11 cellular contexts compared by ENCODE assay signal in the genomic region with DNA sequence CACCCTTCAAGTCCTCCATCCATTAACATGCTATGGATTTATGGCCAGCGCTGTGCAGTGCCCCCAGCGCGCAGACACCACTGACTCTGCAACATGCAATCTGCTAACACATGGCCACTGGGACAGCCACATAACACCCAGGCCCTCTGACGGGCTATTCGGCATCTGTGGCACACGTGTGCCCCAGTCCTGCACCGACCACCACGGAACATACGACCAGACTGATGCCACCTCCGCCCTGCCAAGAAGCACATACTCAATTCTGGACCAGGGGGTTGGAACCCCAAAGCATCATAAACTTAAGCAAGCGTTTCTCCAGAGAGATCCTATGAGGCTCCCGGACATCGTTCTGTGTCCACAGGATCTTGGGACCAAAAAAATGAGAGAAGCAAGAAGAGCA. TPM values are rescaled to one million over a fixed set of nuclear protein-coding genes. Genes with fewer than 3 reads are reported as not detected.
DNase-seq lines count a peak whose midpoint lies in the region; ATAC-seq, FAIRE-seq and TF ChIP-seq lines count a peak whose summit lies in the region.
"Had no signal": no experiment of that assay in that cellular context is flagged by ENCODE, and none has a peak within 500 bp of the region (broad histone marks: within the 10 kb centered on the region; RNA-seq: fewer than 3 reads in every experiment).

No MANE protein-coding gene starts in this region.

- peaks cover 0 to 19% of the 10 kb centered on the region in 2 donors for H3K36me3 Mint-ChIP-seq in CD4-positive, alpha-beta memory T cell
- peaks cover 6 to 25% (median 13%) of the 10 kb centered on the region in 3 experiments for H3K36me3 Mint-ChIP-seq in H9 (ENCODE audit: insufficient read depth in 1 of 3, low read depth in 3 of 3)
- peaks cover 0 to 4% (median 0%) of the 10 kb centered on the region in 3 donors for H3K36me3 Mint-ChIP-seq in naive thymus-derived CD8-positive, alpha-beta T cell

- H3K18ac ChIP-seq in H9 (ENCODE audit: insufficient read length, low read depth, low read length) = no peak overlapping the region

- H3K27me3 Mint-ChIP-seq in CD4-positive, alpha-beta memory T cell = no peaks in the 10 kb centered on the region
- no peaks in the 10 kb centered on the region for H3K27me3 Mint-ChIP-seq in H9 (ENCODE audit: low read depth)
- H3K27me3 Mint-ChIP-seq in naive thymus-derived CD8-positive, alpha-beta T cell = no peaks in the 10 kb centered on the region

- H3K36me3 ChIP-seq in CD4-positive, alpha-beta memory T cell (ENCODE audit: insufficient read depth, low read length) = no peaks in the 10 kb centered on the region
- H3K36me3 ChIP-seq in GM12878 (ENCODE audit: control insufficient read depth in 2 of 2, insufficient read depth in 2 of 2, low read length in 1 of 2) = peaks cover 0 to 3% of the 10 kb centered on the region in 2 experiments

- peak overlapping the region; percentile 94 to 98 (median 97) for H3K27ac Mint-ChIP-seq in CD4-positive, alpha-beta memory T cell
- H3K27ac Mint-ChIP-seq in H9 = peak overlapping the region in 2 of 3 experiments; percentile 7 to 94; a peak in 3 of 7 replicates
- peak overlapping the region; percentile 87 to 98 (median 92) for H3K27ac Mint-ChIP-seq in naive thymus-derived CD8-positive, alpha-beta T cell

- peak overlapping the region in 1 of 2 donors; percentile 44 for H3K4me3 ChIP-seq in CD4-positive, alpha-beta memory T cell (ENCODE audit: low read length in 2 of 2)
- peak overlapping the region; percentile 8; the same call in 1 of the 2 replicates for H3K4me3 ChIP-seq in GM12878
- H3K4me3 ChIP-seq: MG63 had no signal

- peaks cover 2% of the 10 kb centered on the region for H3K23me2 ChIP-seq in H9 (ENCODE audit: insufficient read length, low read depth, low read length, poor library complexity, severe bottlenecking)

- POLR2A ChIA-PET in CD4-positive, alpha-beta memory T cell (lab: Charles Lee; ENCODE audit: partially characterized antibody) = interaction anchor here (0.8 to 8.0 kb wide), 4 partner anchors 9 to 84 kb away, joined by 3 to 87 read pairs (median 6); partner anchors contain the start of gene STK24
- POLR2A ChIA-PET in GM12878 (lab: Charles Lee) = interaction anchor here (0.6 to 1.5 kb wide), 6 partner anchors 20 to 83 kb away, joined by 4 to 10 read pairs (median 4); no protein-coding TSS in a partner anchor
- POLR2A ChIA-PET in naive thymus-derived CD8-positive, alpha-beta T cell (lab: Charles Lee) = interaction anchor here (0.6 to 2.3 kb wide), 12 partner anchors 9 to 1343 kb away, joined by 3 to 19 read pairs (median 5); partner anchors contain the start of gene STK24

- H4K8ac ChIP-seq in H9 (replicated peaks; ENCODE audit: insufficient read length, low read depth, low read length) = no peak overlapping the region

- H3K27ac ChIP-seq in CD4-positive, alpha-beta memory T cell (ENCODE audit: low read depth, low read length) = peak overlapping the region; percentile 81
- H3K27ac ChIP-seq in H9 (ENCODE audit: insufficient read length, low read depth, low read length) = no peak overlapping the region
- H3K27ac ChIP-seq in GM12878 (ENCODE audit: control insufficient read depth, insufficient read depth) = no peak overlapping the region; the same call in 1 of the 2 replicates

- H2AFZ ChIP-seq in H9 (ENCODE audit: low read length) (no peak overlapping the region), GM12878 (ENCODE audit: control insufficient read depth, low read depth, low read length) (no peak overlapping the region)

- no peak overlapping the region for H2BK5ac ChIP-seq in H9 (ENCODE audit: insufficient read length, low read length)

- no CpG with 5 or more reads among the region's 13 CpGs for WGBS in H9 (ENCODE audit: extremely low coverage, insufficient read length, low lambda C conversion rate)
- WGBS in GM12878 (ENCODE audit: insufficient coverage, insufficient replicate concordance, low lambda C conversion rate, missing lambda C conversion rate) = 92% methylated on average over 13 of the region's 13 CpGs

- no peak overlapping the region for H3K56ac ChIP-seq in H9 (ENCODE audit: insufficient read length, low read depth, low read length)

- H3T11ph ChIP-seq in H9 (ENCODE audit: low read length) = no peak overlapping the region

- TF ChIP-seq POLR2A in GM12878 (IDR thresholded peaks at IDR 0.05; ENCODE audit: low read depth, low read length) (no peak), GM18505 (IDR thresholded peaks at IDR 0.05; ENCODE audit: borderline replicate concordance, extremely low read depth, insufficient read depth, insufficient read length) (no peak)

- no peak overlapping the region for H3K14ac ChIP-seq in H9 (ENCODE audit: insufficient read depth, low read length)

- H3K4me1 Mint-ChIP-seq in CD4-positive, alpha-beta memory T cell = peaks cover 72 to 98% (median 85%) of the 10 kb centered on the region in 4 donors
- H3K4me1 Mint-ChIP-seq in H9 = peaks cover 84 to 87% of the 10 kb centered on the region in 2 experiments
- peaks cover 56 to 98% (median 95%) of the 10 kb centered on the region in 4 donors for H3K4me1 Mint-ChIP-seq in naive thymus-derived CD8-positive, alpha-beta T cell

- H4K91ac ChIP-seq in H9 (ENCODE audit: insufficient read length, low read depth, low read length) = no peak overlapping the region

- intact Hi-C loops in CD4-positive, alpha-beta memory T cell (cut with micrococcal nuclease) = no loop called here
- intact Hi-C loops in GM12878 (cut with micrococcal nuclease; ENCODE audit: unreplicated experiment) = no loop called here

- in situ Hi-C loops in GM12878 (cut with MboI) = loop anchor here (25.0 kb wide), 1 partner anchor 1130 kb away; the partner anchor contains the start of gene RAP2A

- peaks cover 10% of the 10 kb centered on the region for H3K79me1 ChIP-seq in H9 (ENCODE audit: insufficient read depth, low read depth, low read length, poor library complexity, severe bottlenecking)

- no peak for TF ChIP-seq EP300 in GM12878 (IDR thresholded peaks at IDR 0.05; ENCODE audit: borderline replicate concordance in 1 of 2, control insufficient read depth in 1 of 2, low read depth in 2 of 2, low read length in 2 of 2)

- H4K5ac ChIP-seq in H9 (ENCODE audit: insufficient read length, low read depth, low read length) = no peak overlapping the region

- H2AK5ac ChIP-seq in H9 (ENCODE audit: insufficient read length, low read length) = no peak overlapping the region

- H3K4me2 ChIP-seq in H9 (ENCODE audit: insufficient read depth, insufficient read length, low read length) (no peak overlapping the region), GM12878 (ENCODE audit: control insufficient read depth, insufficient read depth) (peak overlapping the region; percentile 59)

- no peaks in the 10 kb centered on the region for H3K27me3 ChIP-seq in CD4-positive, alpha-beta memory T cell (ENCODE audit: insufficient read depth, low read length)
- no peaks in the 10 kb centered on the region for H3K27me3 ChIP-seq in H9 (ENCODE audit: insufficient read depth, low read length)
- no peaks in the 10 kb centered on the region for H3K27me3 ChIP-seq in GM12878 (replicated peaks in 1 of 2; ENCODE audit: control insufficient read depth in 2 of 2, insufficient read depth in 2 of 2, low read length in 1 of 2)
- H3K27me3 ChIP-seq: MG63 had no signal

- TF ChIP-seq CTCF in H9 (conservative IDR thresholded peaks at IDR 0.05) (no peak), GM12878 (IDR thresholded peaks at IDR 0.05 in 2 of 3, conservative IDR thresholded peaks at IDR 0.05 in 1 of 3; ENCODE audit: control insufficient read depth in 2 of 3, extremely low read depth in 1 of 3, insufficient read depth in 1 of 3, low read depth in 3 of 3, low read length in 3 of 3) (no peak)

- H2BK20ac ChIP-seq in H9 (ENCODE audit: low read depth, low read length, poor library complexity, severe bottlenecking) = no peak overlapping the region

- peaks cover 93% of the 10 kb centered on the region for H3K4me1 ChIP-seq in CD4-positive, alpha-beta memory T cell (ENCODE audit: insufficient read depth, low read length)
- H3K4me1 ChIP-seq in H9 (ENCODE audit: insufficient read depth, low read length) (peaks cover 32% of the 10 kb centered on the region; the same call in 1 of the 2 replicates), GM12878 (ENCODE audit: control insufficient read depth, insufficient read depth, low read length) (peaks cover 60% of the 10 kb centered on the region)

- TF ChIP-seq RAD21 in GM12878 (IDR thresholded peaks at IDR 0.05; ENCODE audit: insufficient read depth, low read depth, low read length) = no peak

- no peak overlapping the region for H3K23ac ChIP-seq in H9 (ENCODE audit: insufficient read length, low read depth, low read length)

- CTCF ChIA-PET in CD4-positive, alpha-beta memory T cell (lab: Charles Lee; ENCODE audit: partially characterized antibody) = interaction anchor here (0.9 to 1.8 kb wide), 5 partner anchors 14 to 122 kb away, joined by 3 to 5 read pairs (median 3); no protein-coding TSS in a partner anchor
- CTCF ChIA-PET in GM12878 (lab: Yijun Ruan, JAX) = interaction anchor here (0.8 kb wide), 1 partner anchor 15 kb away, joined by 3 read pairs; no protein-coding TSS in a partner anchor

- no peaks in the 10 kb centered on the region for H4K20me1 ChIP-seq in H9 (ENCODE audit: control insufficient read depth, insufficient read depth, insufficient read length)
- peaks cover 3% of the 10 kb centered on the region; the same call in 1 of the 2 replicates for H4K20me1 ChIP-seq in GM12878 (ENCODE audit: control insufficient read depth, insufficient read depth)

- H3K79me2 ChIP-seq in H9 (ENCODE audit: insufficient read depth, low read length) = peaks cover 68% of the 10 kb centered on the region; the same call in 1 of the 2 replicates
- peaks cover 96% of the 10 kb centered on the region for H3K79me2 ChIP-seq in GM12878 (ENCODE audit: control insufficient read depth, insufficient read depth, low read length)

- ATAC-seq in GM12878 = no peak
- no peak for ATAC-seq in naive thymus-derived CD8-positive, alpha-beta T cell
- no peak for ATAC-seq in GM18511 (IDR thresholded peaks at IDR 0.05; ENCODE audit: unreplicated experiment)
- no peak for ATAC-seq in HG03039 (IDR thresholded peaks at IDR 0.05; ENCODE audit: unreplicated experiment)
- no peak for ATAC-seq in GM18505 (IDR thresholded peaks at IDR 0.05; ENCODE audit: unreplicated experiment)
- ATAC-seq: right cardiac atrium had no signal

- H2BK12ac ChIP-seq in H9 (ENCODE audit: insufficient read length, low read depth, low read length) = no peak overlapping the region

- no peak for FAIRE-seq in GM12878 (lab: Jason Lieb, UNC)

- no TSS peak for BruUV-seq in GM12878 (replicated peaks; lab: Mats Ljungman, UMichigan)

- RAD21 ChIA-PET in GM12878 (lab: Charles Lee; ENCODE audit: unreplicated experiment) = no interaction called here

- peak overlapping the region; percentile 61 to 97 (median 86) for H3K4me3 Mint-ChIP-seq in CD4-positive, alpha-beta memory T cell
- no peak overlapping the region; a peak in 1 of 5 replicates for H3K4me3 Mint-ChIP-seq in H9
- peak overlapping the region; percentile 63 to 89 (median 80) for H3K4me3 Mint-ChIP-seq in naive thymus-derived CD8-positive, alpha-beta T cell

- no peaks in the 10 kb centered on the region for H3K9me3 Mint-ChIP-seq in CD4-positive, alpha-beta memory T cell
- no peaks in the 10 kb centered on the region; a peak in 1 of 5 replicates for H3K9me3 Mint-ChIP-seq in H9
- no peaks in the 10 kb centered on the region for H3K9me3 Mint-ChIP-seq in naive thymus-derived CD8-positive, alpha-beta T cell

- H3K4ac ChIP-seq in H9 (ENCODE audit: low read depth, low read length) = no peak overlapping the region

- no peak overlapping the region for H2BK120ac ChIP-seq in H9 (ENCODE audit: low read depth, low read length, poor library complexity, severe bottlenecking)

- no peak overlapping the region for H2BK15ac ChIP-seq in H9 (ENCODE audit: low read depth, low read length)

- H3K9me3 ChIP-seq in CD4-positive, alpha-beta memory T cell (ENCODE audit: control insufficient read depth in 1 of 2, low read length in 2 of 2) = no peaks in the 10 kb centered on the region
- no peaks in the 10 kb centered on the region for H3K9me3 ChIP-seq in H9 (ENCODE audit: control insufficient read depth, low read depth, low read length)
- peaks cover 3% of the 10 kb centered on the region; the same call in 1 of the 3 replicates for H3K9me3 ChIP-seq in GM12878 (replicated peaks; ENCODE audit: control insufficient read depth, insufficient read depth, low read length)
- H3K9me3 ChIP-seq: MG63 had no signal

- SMC1A ChIA-PET in GM12878 (lab: Charles Lee; ENCODE audit: uncharacterized antibody, unreplicated experiment) = interaction anchor here (1.4 to 1.7 kb wide), 2 partner anchors 9 to 38 kb away, joined by 3 read pairs; no protein-coding TSS in a partner anchor

- no peak for DNase-seq in CD4-positive, alpha-beta memory T cell
- no peak for DNase-seq in H9
- no peak for DNase-seq in GM12878 (ENCODE audit: low read depth, low spot score)
- DNase-seq in naive thymus-derived CD8-positive, alpha-beta T cell = no peak
- DNase-seq: MG63; right cardiac atrium; SIG-M5; stimulated activated CD4-positive, alpha-beta T cell treated with anti-CD3 and anti-CD28 coated beads, Interleukin-4, amount 100 ng/mL, for 24 hours had no signal

- no peak overlapping the region for H3K9ac ChIP-seq in H9 (ENCODE audit: extremely low read depth, insufficient read length, low read length)
- no peak overlapping the region for H3K9ac ChIP-seq in GM12878 (ENCODE audit: control insufficient read depth, insufficient read depth, low read length)

RNA-seq across cellular contexts. Expression of gene STK24, which starts 9.8 kb away (rescaled TPM):
- total RNA-seq in CD4-positive, alpha-beta memory T cell = 100 to 1,000 TPM; 146 to 147 TPM
- 10 to 100 TPM; 24.2 to 89.4 TPM for polyA plus RNA-seq in CD4-positive, alpha-beta memory T cell
- total RNA-seq in H9 (2021) (131 and 134 TPM in 2 replicates), GM12878 (2014; rRNA removed) (52.2 and 61.7 TPM in 2 replicates), GM12878 (2014; rRNA removed; fragmentation: Illumina TruSeq; extraction: Trizol) (66.3 and 68.6 TPM in 2 replicates), GM12878 (2021) (87.0 and 88.1 TPM in 2 replicates)
- 91.0 and 96.5 TPM in 2 replicates for total RNA-seq in GM12878 (2013; cell fraction: nucleolus; rRNA removed)
- polyA plus RNA-seq in GM12878 (2011; ENCODE audit: low read depth) = 66.2 TPM
- polyA plus RNA-seq in GM12878 (2011; rRNA removed) (56.7 and 70.4 TPM in 2 replicates), GM12878 (2014; fragmentation: Illumina TruSeq; extraction: Trizol) (115 and 132 TPM in 2 replicates), GM12878 (2014; fragmentation: Nextera tagmentation; extraction: Ambion mirVana) (10 to 100 TPM in 1 of 2 experiments, 1 to 10 TPM in 1; 9.9 to 19.1 TPM), GM12878 (2014; rRNA removed) (49.5 and 53.6 TPM in 2 replicates), GM12878 (2016; fragmentation: Nextera tagmentation; extraction: Ambion mirVana) (1 to 10 TPM; 7.5 to 8.2 TPM)
- 43.2 and 61.8 TPM in 2 replicates for polyA plus RNA-seq in GM12878 (2011; cell fraction: cytosol; rRNA removed)
- 59.5 and 64.2 TPM in 2 replicates for polyA plus RNA-seq in GM12878 (2011; cell fraction: nucleus; rRNA removed)
- 87.5 and 98.1 TPM in 2 replicates for polyA plus RNA-seq in GM12878 (2012)
- 30.6 and 38.6 TPM in 2 replicates for polyA minus RNA-seq in GM12878 (2011; rRNA and poly(A)+ RNA removed)
- polyA minus RNA-seq in GM12878 (2011; cell fraction: cytosol; rRNA and poly(A)+ RNA removed) = 15.6 and 23.4 TPM in 2 replicates
- 29.5 and 49.8 TPM in 2 replicates for polyA minus RNA-seq in GM12878 (2011; cell fraction: nucleus; rRNA and poly(A)+ RNA removed)
- total RNA-seq in naive thymus-derived CD8-positive, alpha-beta T cell = 100 to 1,000 TPM; 110 to 121 TPM
- polyA plus RNA-seq in naive thymus-derived CD8-positive, alpha-beta T cell = 10 to 100 TPM; 22.7 to 66.6 (median 37.3) TPM

Comparison
In these comparisons a context has a peak if more than half of its experiments do, and no peak if none do; other contexts are left out.
1. H3K4me3 Mint-ChIP-seq: peak in CD4-positive, alpha-beta memory T cell (8 of 8) and naive thymus-derived CD8-positive, alpha-beta T cell (10 of 10); none in H9 (0 of 2).
2. Peak in every context shown above with its lines, with median percentiles within 50 percentile points of each other: H3K27ac Mint-ChIP-seq.